Comparison of ENCODE assay signal across 8 cellular contexts in genomic region chr6:161418458-161418945, GRCh38.
DNase-seq lines count a peak whose midpoint lies in the region; ATAC-seq, FAIRE-seq and TF ChIP-seq lines count a peak whose summit lies in the region.

No MANE protein-coding gene starts in this region.

- H3K36me3 Mint-ChIP-seq in CD4-positive, alpha-beta T cell (ENCODE audit: low read depth) = no peaks in the 10 kb centered on the region

- no peaks in the 10 kb centered on the region for H3K27me3 ChIP-seq in CD4-positive, alpha-beta T cell (ENCODE audit: control insufficient read depth, insufficient read depth, low read length)
- H3K27me3 ChIP-seq in K562 (ENCODE audit: control insufficient read depth in 2 of 2, insufficient read depth in 2 of 2, low read length in 2 of 2) (peaks cover 39 to 55% of the 10 kb centered on the region in 2 experiments; a peak in 4 of 5 replicates), iPS DF 6.9 (ENCODE audit: control insufficient read depth, insufficient read depth, low read length) (no peaks in the 10 kb centered on the region)

- CTCF ChIA-PET in CD4-positive, alpha-beta T cell (lab: Charles Lee) = interaction anchor here (0.6 to 1.2 kb wide), 6 partner anchors 16 to 324 kb away, joined by 3 to 4 read pairs (median 3); no protein-coding TSS in a partner anchor
- CTCF ChIA-PET in K562 (lab: Yijun Ruan, JAX; ENCODE audit: low intra/inter-chr PET ratio) = no interaction called here

- H3K79me2 ChIP-seq in K562 (ENCODE audit: control insufficient read depth, insufficient read depth, low read length) = no peaks in the 10 kb centered on the region

- no peaks in the 10 kb centered on the region for H3K9me3 ChIP-seq in CD4-positive, alpha-beta T cell (ENCODE audit: control insufficient read depth, low read length)
- H3K9me3 ChIP-seq in K562 (replicated peaks; ENCODE audit: control insufficient read depth, insufficient read depth, low read depth, low read length) = no peaks in the 10 kb centered on the region
- H3K9me3 ChIP-seq in iPS DF 6.9 (ENCODE audit: control insufficient read depth, insufficient read depth, low read length) = no peaks in the 10 kb centered on the region

- H3K27ac ChIP-seq in CD4-positive, alpha-beta T cell (ENCODE audit: low read depth, low read length) = no peak overlapping the region
- no peak overlapping the region for H3K27ac ChIP-seq in K562 (ENCODE audit: extremely low read depth, low read depth, low read length)
- no peak overlapping the region for H3K27ac ChIP-seq in iPS DF 6.9 (ENCODE audit: low read length)

- H2AFZ ChIP-seq in K562 (ENCODE audit: low read depth, low read length) = peak overlapping the region; percentile 36; the same call in 1 of the 2 replicates

- POLR2A ChIA-PET in CD4-positive, alpha-beta T cell (lab: Charles Lee) = no interaction called here
- POLR2A ChIA-PET in K562 (lab: Yijun Ruan, JAX) = interaction anchor here (0.6 to 1.4 kb wide), 8 partner anchors 8 to 79 kb away, joined by 3 to 5 read pairs (median 4); no protein-coding TSS in a partner anchor

- H3K36me3 ChIP-seq in K562 (ENCODE audit: control insufficient read depth, insufficient read depth, low read length) (no peaks in the 10 kb centered on the region), iPS DF 6.9 (ENCODE audit: control insufficient read depth, insufficient read depth, low read length) (no peaks in the 10 kb centered on the region; the same call in 1 of the 2 replicates)

- no peaks in the 10 kb centered on the region for H3K4me1 Mint-ChIP-seq in CD4-positive, alpha-beta T cell (ENCODE audit: low read depth)

- intact Hi-C loops in CD4-positive, alpha-beta T cell (cut with DNase I, micrococcal nuclease) = no loop called here
- intact Hi-C loops in K562 (cut with micrococcal nuclease) = loop anchor here (1.0 kb wide), 2 partner anchors 80 to 277 kb away; no protein-coding TSS in a partner anchor

- TF ChIP-seq RAD21 in K562 (CRISPR knock-in tag; conservative IDR thresholded peaks at IDR 0.05 in 1 of 2, IDR thresholded peaks at IDR 0.05 in 1 of 2) = peak; percentile 77 to 85

- H3K9me3 Mint-ChIP-seq in CD4-positive, alpha-beta T cell = no peaks in the 10 kb centered on the region

- H3K4me1 ChIP-seq in K562 (replicated peaks in 1 of 2; ENCODE audit: control insufficient read depth in 2 of 2, insufficient read depth in 2 of 2, low read length in 2 of 2) (peaks cover 3 to 8% of the 10 kb centered on the region in 2 experiments; a peak in 4 of 5 replicates), iPS DF 6.9 (ENCODE audit: control insufficient read depth, insufficient read depth, low read length) (0 out of 2 replicates have a peak, but pooled peaks cover 3% of the 10 kb centered on the region)

- peaks cover 33% of the 10 kb centered on the region for H3K27me3 Mint-ChIP-seq in CD4-positive, alpha-beta T cell

- BruUV-seq in K562 (replicated peaks; lab: Mats Ljungman, UMichigan) = no TSS peak

- H3K4me3 ChIP-seq in K562 = no peak overlapping the region
- H3K4me3 ChIP-seq in iPS DF 6.9 (ENCODE audit: low read length) = no peak overlapping the region

- no peaks in the 10 kb centered on the region for H3K9me1 ChIP-seq in K562 (ENCODE audit: control insufficient read depth, insufficient read depth, low read length)

- WGBS in K562 (ENCODE audit: insufficient coverage, low coverage, missing lambda C conversion rate) = under 1% methylated on average over 7 of the region's 7 CpGs
- no CpG with 5 or more reads among the region's 7 CpGs for WGBS in iPS DF 6.9 (ENCODE audit: insufficient coverage, insufficient read length)

- in situ Hi-C loops in K562 (cut with MboI) = no loop called here

- no peak for TF ChIP-seq EP300 in K562 (IDR thresholded peaks at IDR 0.05; ENCODE audit: low read length)

- ATAC-seq in CD4-positive, alpha-beta T cell (ENCODE audit: poor library complexity) = no peak
- ATAC-seq in GM18505 (IDR thresholded peaks at IDR 0.05; ENCODE audit: unreplicated experiment) (peak; percentile 71), HG03342 (IDR thresholded peaks at IDR 0.05; ENCODE audit: unreplicated experiment) (peak; percentile 74), K562 (peak; percentile 87)

- no peaks in the 10 kb centered on the region for H4K20me1 ChIP-seq in K562 (replicated peaks; ENCODE audit: control insufficient read depth, insufficient read depth, low read length)

- H3K4me3 Mint-ChIP-seq in CD4-positive, alpha-beta T cell = no peak overlapping the region

- no peak overlapping the region for H3K9ac ChIP-seq in K562 (ENCODE audit: insufficient read depth in 1 of 2, low read depth in 2 of 2, low read length in 2 of 2)

- H3K4me2 ChIP-seq in K562 (ENCODE audit: insufficient read depth, low read length) = no peak overlapping the region

- TF ChIP-seq POLR2A in GM18505 (IDR thresholded peaks at IDR 0.05; ENCODE audit: borderline replicate concordance, extremely low read depth, insufficient read depth, insufficient read length) (no peak), K562 (conservative IDR thresholded peaks at IDR 0.05) (no peak)

- TF ChIP-seq CTCF in CD4-positive, alpha-beta T cell (IDR thresholded peaks at IDR 0.05) = peak; percentile 71
- TF ChIP-seq CTCF in K562 (IDR thresholded peaks at IDR 0.05 in 2 of 3, conservative IDR thresholded peaks at IDR 0.05 in 1 of 3; ENCODE audit: insufficient read depth in 2 of 3, low read depth in 1 of 3, low read length in 3 of 3) = peak; percentile 62 to 85 (median 76); a peak in 5 of 6 replicates

- no peak overlapping the region for H3K27ac Mint-ChIP-seq in CD4-positive, alpha-beta T cell

- FAIRE-seq in K562 (lab: Jason Lieb, UNC) = peak; percentile 81

- no peak for DNase-seq in CD4-positive, alpha-beta T cell
- DNase-seq in NCI-H526 treated with DMSO at 0.1 percent for 48 hours (lab: John Stamatoyannopoulos, UW) = peak; percentile 52
- DNase-seq in K562 (ENCODE audit: extremely low read depth in 1 of 4, low spot score in 3 of 4) = peak; percentile 57 to 81 (median 63)
- DNase-seq in iPS DF 6.9 (ENCODE audit: low read depth, low spot score) = peak; percentile 48
- peak; percentile 90 for DNase-seq in smooth muscle cell of the brain vasculature (ENCODE audit: low read depth, low spot score)
- no peak for DNase-seq in OCI-M2 (lab: John Stamatoyannopoulos, UW; ENCODE audit: unreplicated experiment)

TF ChIP-seq in K562, 482 proteins besides CTCF, POLR2A, EP300 and RAD21 (continues in another document):
- TF ChIP-seq NFE2L1 (tag; IDR thresholded peaks at IDR 0.05; ENCODE audit: borderline replicate concordance, low read depth) (no peak), XRCC5 (IDR thresholded peaks at IDR 0.05; ENCODE audit: low read depth, low read length) (no peak), CREB1 (IDR thresholded peaks at IDR 0.05) (no peak), CREB1 (CRISPR knock-in tag; IDR thresholded peaks at IDR 0.05) (no peak), CBX1 (IDR thresholded peaks at IDR 0.05; ENCODE audit: low read depth) (no peak), SIRT6 (IDR thresholded peaks at IDR 0.05; ENCODE audit: low read depth, low read length) (no peak), HOMEZ (CRISPR knock-in tag; IDR thresholded peaks at IDR 0.05) (no peak)
- TF ChIP-seq, protein P1, sequence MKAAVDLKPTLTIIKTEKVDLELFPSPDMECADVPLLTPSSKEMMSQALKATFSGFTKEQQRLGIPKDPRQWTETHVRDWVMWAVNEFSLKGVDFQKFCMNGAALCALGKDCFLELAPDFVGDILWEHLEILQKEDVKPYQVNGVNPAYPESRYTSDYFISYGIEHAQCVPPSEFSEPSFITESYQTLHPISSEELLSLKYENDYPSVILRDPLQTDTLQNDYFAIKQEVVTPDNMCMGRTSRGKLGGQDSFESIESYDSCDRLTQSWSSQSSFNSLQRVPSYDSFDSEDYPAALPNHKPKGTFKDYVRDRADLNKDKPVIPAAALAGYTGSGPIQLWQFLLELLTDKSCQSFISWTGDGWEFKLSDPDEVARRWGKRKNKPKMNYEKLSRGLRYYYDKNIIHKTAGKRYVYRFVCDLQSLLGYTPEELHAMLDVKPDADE (conservative IDR thresholded peaks at IDR 0.05; ENCODE audit: control insufficient read depth, low read depth, low read length) = no peak

Comparison
In these comparisons a context has a peak if more than half of its experiments do, and no peak if none do; other contexts are left out.
1. DNase-seq: peak in NCI-H526 treated with DMSO at 0.1 percent for 48 hours (single experiment), K562 (4 of 4), iPS DF 6.9 (single experiment) and smooth muscle cell of the brain vasculature (single experiment); none in CD4-positive, alpha-beta T cell (0 of 10) and OCI-M2 (single experiment).